ENCODE assay signal across 1 cellular context in the genomic region with DNA sequence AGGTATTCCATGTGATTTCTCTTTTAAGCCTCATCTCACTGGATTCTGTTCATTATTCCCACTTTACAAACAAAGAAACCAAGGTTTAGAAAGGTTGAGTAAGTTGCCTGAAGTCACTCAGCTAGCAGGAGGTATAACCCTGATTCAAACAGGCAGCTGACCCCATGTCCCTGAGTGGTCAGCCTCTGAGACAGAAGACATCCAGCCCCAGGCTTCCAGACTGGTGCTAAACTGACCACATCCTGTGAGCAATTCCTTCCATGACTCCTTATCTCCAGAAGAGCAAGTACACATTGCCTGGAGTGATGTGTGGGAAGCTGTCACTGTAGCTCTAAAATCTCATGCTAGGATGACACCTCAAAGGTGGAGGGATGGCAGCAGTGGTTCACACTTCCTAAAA.
TF ChIP-seq lines count a peak whose summit lies in the region.

No MANE protein-coding gene starts in this region.

TF ChIP-seq in K562, 482 proteins besides CTCF, POLR2A, EP300 and RAD21 (continued from another document):
- TF ChIP-seq, protein P1, sequence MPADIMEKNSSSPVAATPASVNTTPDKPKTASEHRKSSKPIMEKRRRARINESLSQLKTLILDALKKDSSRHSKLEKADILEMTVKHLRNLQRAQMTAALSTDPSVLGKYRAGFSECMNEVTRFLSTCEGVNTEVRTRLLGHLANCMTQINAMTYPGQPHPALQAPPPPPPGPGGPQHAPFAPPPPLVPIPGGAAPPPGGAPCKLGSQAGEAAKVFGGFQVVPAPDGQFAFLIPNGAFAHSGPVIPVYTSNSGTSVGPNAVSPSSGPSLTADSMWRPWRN (IDR thresholded peaks at IDR 0.05; ENCODE audit: low read depth), result 0 out of 2 replicates have a peak, but pooled peaks have one; percentile 34
- TF ChIP-seq, protein P2, sequence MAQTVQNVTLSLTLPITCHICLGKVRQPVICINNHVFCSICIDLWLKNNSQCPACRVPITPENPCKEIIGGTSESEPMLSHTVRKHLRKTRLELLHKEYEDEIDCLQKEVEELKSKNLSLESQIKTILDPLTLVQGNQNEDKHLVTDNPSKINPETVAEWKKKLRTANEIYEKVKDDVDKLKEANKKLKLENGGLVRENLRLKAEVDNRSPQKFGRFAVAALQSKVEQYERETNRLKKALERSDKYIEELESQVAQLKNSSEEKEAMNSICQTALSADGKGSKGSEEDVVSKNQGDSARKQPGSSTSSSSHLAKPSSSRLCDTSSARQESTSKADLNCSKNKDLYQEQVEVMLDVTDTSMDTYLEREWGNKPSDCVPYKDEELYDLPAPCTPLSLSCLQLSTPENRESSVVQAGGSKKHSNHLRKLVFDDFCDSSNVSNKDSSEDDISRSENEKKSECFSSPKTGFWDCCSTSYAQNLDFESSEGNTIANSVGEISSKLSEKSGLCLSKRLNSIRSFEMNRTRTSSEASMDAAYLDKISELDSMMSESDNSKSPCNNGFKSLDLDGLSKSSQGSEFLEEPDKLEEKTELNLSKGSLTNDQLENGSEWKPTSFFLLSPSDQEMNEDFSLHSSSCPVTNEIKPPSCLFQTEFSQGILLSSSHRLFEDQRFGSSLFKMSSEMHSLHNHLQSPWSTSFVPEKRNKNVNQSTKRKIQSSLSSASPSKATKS (CRISPR knock-in tag; IDR thresholded peaks at IDR 0.05), result no peak
- TF ChIP-seq TEAD4 (IDR thresholded peaks at IDR 0.05; ENCODE audit: low read length) (peak; percentile 76; the same call in 1 of the 2 replicates), TEAD4 (CRISPR knock-in tag; IDR thresholded peaks at IDR 0.05; ENCODE audit: borderline replicate concordance) (no peak), TAL1 (IDR thresholded peaks at IDR 0.05) (peak; percentile 14; the same call in 1 of the 2 replicates), ZNF77 (CRISPR knock-in tag; IDR thresholded peaks at IDR 0.05) (no peak), SMARCE1 (IDR thresholded peaks at IDR 0.05) (peak; percentile 30; the same call in 1 of the 2 replicates), ZNF282 (CRISPR knock-in tag; IDR thresholded peaks at IDR 0.05) (no peak), TCF3 (CRISPR knock-in tag; IDR thresholded peaks at IDR 0.05) (peak; percentile 63), CBFA2T2 (conservative IDR thresholded peaks at IDR 0.05) (peak; percentile 43), ZNF764 (CRISPR knock-in tag; IDR thresholded peaks at IDR 0.05; ENCODE audit: low read depth) (no peak), OTX1 (CRISPR knock-in tag; IDR thresholded peaks at IDR 0.05) (no peak), ARID1B (IDR thresholded peaks at IDR 0.05) (peak; percentile 44; the same call in 1 of the 2 replicates), FOSL1 (tag; conservative IDR thresholded peaks at IDR 0.05) (peak; percentile 89), GABPA (tag; conservative IDR thresholded peaks at IDR 0.05; ENCODE audit: low read depth) (peak; percentile 53), ETV5 (CRISPR knock-in tag; IDR thresholded peaks at IDR 0.05; ENCODE audit: low read depth) (peak; percentile 46; the same call in 1 of the 2 replicates)
- TF ChIP-seq, protein P3, sequence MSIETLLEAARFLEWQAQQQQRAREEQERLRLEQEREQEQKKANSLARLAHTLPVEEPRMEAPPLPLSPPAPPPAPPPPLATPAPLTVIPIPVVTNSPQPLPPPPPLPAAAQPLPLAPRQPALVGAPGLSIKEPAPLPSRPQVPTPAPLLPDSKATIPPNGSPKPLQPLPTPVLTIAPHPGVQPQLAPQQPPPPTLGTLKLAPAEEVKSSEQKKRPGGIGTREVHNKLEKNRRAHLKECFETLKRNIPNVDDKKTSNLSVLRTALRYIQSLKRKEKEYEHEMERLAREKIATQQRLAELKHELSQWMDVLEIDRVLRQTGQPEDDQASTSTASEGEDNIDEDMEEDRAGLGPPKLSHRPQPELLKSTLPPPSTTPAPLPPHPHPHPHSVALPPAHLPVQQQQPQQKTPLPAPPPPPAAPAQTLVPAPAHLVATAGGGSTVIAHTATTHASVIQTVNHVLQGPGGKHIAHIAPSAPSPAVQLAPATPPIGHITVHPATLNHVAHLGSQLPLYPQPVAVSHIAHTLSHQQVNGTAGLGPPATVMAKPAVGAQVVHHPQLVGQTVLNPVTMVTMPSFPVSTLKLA (conservative IDR thresholded peaks at IDR 0.05), result no peak
- TF ChIP-seq, protein P4, sequence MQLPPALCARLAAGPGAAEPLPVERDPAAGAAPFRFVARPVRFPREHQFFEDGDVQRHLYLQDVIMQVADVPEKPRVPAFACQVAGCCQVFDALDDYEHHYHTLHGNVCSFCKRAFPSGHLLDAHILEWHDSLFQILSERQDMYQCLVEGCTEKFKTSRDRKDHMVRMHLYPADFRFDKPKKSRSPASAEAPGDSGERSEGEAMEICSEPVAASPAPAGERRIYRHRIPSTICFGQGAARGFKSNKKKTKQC (CRISPR knock-in tag; IDR thresholded peaks at IDR 0.05), result no peak
